In the genomic region with DNA sequence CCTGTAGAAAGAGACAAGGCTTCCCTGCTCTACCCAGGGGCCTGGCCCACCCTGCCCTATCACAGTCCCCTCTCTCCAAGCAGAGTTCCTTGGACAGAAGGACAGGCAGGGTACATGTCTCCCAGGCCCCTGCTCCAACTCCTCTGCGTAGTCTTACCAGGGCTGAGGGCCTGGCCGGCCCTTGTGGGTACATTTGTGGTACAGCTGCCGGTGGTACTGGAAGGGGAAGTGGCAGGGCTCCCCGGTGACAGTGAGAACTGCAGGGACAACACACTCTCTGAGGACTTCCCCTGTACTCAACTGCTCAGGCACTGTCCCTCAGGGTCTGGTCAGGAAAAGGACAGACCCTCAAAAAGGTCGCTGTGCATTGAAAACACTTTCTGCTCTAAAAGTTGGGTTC, we compare ENCODE assay signal across 20 cellular contexts. TPM values are rescaled to one million over a fixed set of nuclear protein-coding genes. Genes with fewer than 3 reads are reported as not detected.
DNase-seq lines count a peak whose midpoint lies in the region; ATAC-seq, FAIRE-seq and TF ChIP-seq lines count a peak whose summit lies in the region.
"Had no signal": no experiment of that assay in that cellular context is flagged by ENCODE, and none has a peak within 500 bp of the region (broad histone marks: within the 10 kb centered on the region; RNA-seq: fewer than 3 reads in every experiment).

No MANE protein-coding gene starts in this region.

- POLR2A ChIA-PET in K562 (lab: Yijun Ruan, JAX) (interaction anchor here (0.6 to 2.2 kb wide), 7 partner anchors 9 to 49 kb away, joined by 3 to 15 read pairs (median 5); no protein-coding TSS in a partner anchor), MCF 10A (lab: Yijun Ruan, JAX) (interaction anchor here (1.1 to 7.3 kb wide), 6 partner anchors 10 to 92 kb away, joined by 3 to 202 read pairs (median 64); a partner anchor contains a TSS)

- H3K9me3 Mint-ChIP-seq in MCF 10A (ENCODE audit: unreplicated experiment): no peaks in the 10 kb centered on the region
- H3K9me3 Mint-ChIP-seq: CD4-positive, alpha-beta memory T cell had no signal

- peaks cover 10 to 39% of the 10 kb centered on the region in 2 experiments for H3K4me1 ChIP-seq in K562 (replicated peaks in 1 of 2; ENCODE audit: control insufficient read depth in 2 of 2, insufficient read depth in 2 of 2, low read length in 2 of 2)
- H3K4me1 ChIP-seq in neuronal stem cell (ENCODE audit: control insufficient read depth in 2 of 2, insufficient read depth in 1 of 2, low read depth in 1 of 2, low read length in 2 of 2): peaks cover 16 to 21% of the 10 kb centered on the region in 2 donors
- H3K4me1 ChIP-seq in mesendoderm (ENCODE audit: control insufficient read depth, low read depth, low read length): no peaks in the 10 kb centered on the region

- H3K56ac ChIP-seq in mesendoderm (ENCODE audit: low read length): no peak overlapping the region

- peaks cover 25% of the 10 kb centered on the region for H3K4me1 Mint-ChIP-seq in MCF 10A (ENCODE audit: insufficient read depth, unreplicated experiment)

- TF ChIP-seq POLR2A in GM12891 (IDR thresholded peaks at IDR 0.05; ENCODE audit: low read depth, low read length) (no peak), NB4 (IDR thresholded peaks at IDR 0.05; ENCODE audit: extremely low read depth, insufficient read length) (no peak), K562 (conservative IDR thresholded peaks at IDR 0.05) (no peak)

- H3K4me3 ChIP-seq in NB4 (ENCODE audit: low read depth, low read length): no peak overlapping the region
- H3K4me3 ChIP-seq in K562: no peak overlapping the region
- H3K4me3 ChIP-seq in neuronal stem cell (ENCODE audit: low read length in 2 of 2): no peak overlapping the region
- no peak overlapping the region for H3K4me3 ChIP-seq in mesendoderm (ENCODE audit: low read length)
- H3K4me3 ChIP-seq: gastroesophageal sphincter, MG63, stomach had no signal

- H3K27me3 Mint-ChIP-seq in MCF 10A (ENCODE audit: insufficient read depth, unreplicated experiment): no peaks in the 10 kb centered on the region
- H3K27me3 Mint-ChIP-seq: CD4-positive, alpha-beta memory T cell had no signal

- H2AK5ac ChIP-seq in neuronal stem cell (ENCODE audit: low read depth, low read length) (peak overlapping the region; percentile 74), mesendoderm (ENCODE audit: low read length) (no peak overlapping the region)

- no peak overlapping the region for H4K91ac ChIP-seq in neuronal stem cell (ENCODE audit: low read depth, low read length, poor library complexity)

- no peak for TF ChIP-seq EP300 in K562 (IDR thresholded peaks at IDR 0.05; ENCODE audit: low read length)

- H4K20me1 ChIP-seq in K562 (replicated peaks; ENCODE audit: control insufficient read depth, insufficient read depth, low read length): no peaks in the 10 kb centered on the region

- no peak overlapping the region for H3K27ac Mint-ChIP-seq in MCF 10A (ENCODE audit: low read depth, unreplicated experiment)
- H3K27ac Mint-ChIP-seq: activated CD8-positive, alpha-beta memory T cell treated with anti-CD3 and anti-CD28 coated beads, Interleukin-2, amount 10 ng/mL, durations not matched to agents 7 days and 5 days had no signal

- no peaks in the 10 kb centered on the region for H3K27me3 ChIP-seq in K562 (ENCODE audit: control insufficient read depth in 2 of 2, insufficient read depth in 2 of 2, low read length in 2 of 2)
- H3K27me3 ChIP-seq in neuronal stem cell (ENCODE audit: control insufficient read depth in 3 of 3, insufficient read depth in 3 of 3, low read depth in 1 of 3, low read length in 3 of 3): peaks cover 16 to 63% (median 51%) of the 10 kb centered on the region in 3 experiments
- peaks cover 4% of the 10 kb centered on the region for H3K27me3 ChIP-seq in mesendoderm (ENCODE audit: insufficient read depth, low read length, poor library complexity)

- no peak overlapping the region for H4K8ac ChIP-seq in neuronal stem cell (ENCODE audit: low read depth, low read length)
- no peak overlapping the region for H4K8ac ChIP-seq in mesendoderm (ENCODE audit: low read depth, low read length)

- no peak overlapping the region for H3K4me2 ChIP-seq in K562 (ENCODE audit: insufficient read depth, low read length)
- H3K4me2 ChIP-seq in neuronal stem cell (ENCODE audit: insufficient read depth, low read length, poor library complexity, severe bottlenecking): no peak overlapping the region
- H3K4me2 ChIP-seq in mesendoderm (ENCODE audit: low read length): no peak overlapping the region

- ATAC-seq in K562 (no peak), HG02970 (IDR thresholded peaks at IDR 0.05; ENCODE audit: low FRiP score, unreplicated experiment) (no peak)
- ATAC-seq: activated CD8-positive, alpha-beta memory T cell treated with anti-CD3 and anti-CD28 coated beads, Interleukin-2, amount 10 ng/mL, durations not matched to agents 7 days and 5 days; gastroesophageal sphincter had no signal

- no peak overlapping the region for H3K14ac ChIP-seq in neuronal stem cell (ENCODE audit: low read length)

- FAIRE-seq in GM12891 (lab: Jason Lieb, UNC): peak; percentile 56
- no peak for FAIRE-seq in K562 (lab: Jason Lieb, UNC)

- H3K27ac ChIP-seq in K562 (ENCODE audit: extremely low read depth, low read depth, low read length) (no peak overlapping the region), neuronal stem cell (replicated peaks; ENCODE audit: low read length) (no peak overlapping the region), mesendoderm (ENCODE audit: low read depth, low read length) (no peak overlapping the region)
- H3K27ac ChIP-seq: gastroesophageal sphincter had no signal

- in situ Hi-C loops in K562 (cut with MboI): no loop called here

- 82% methylated on average over 5 of the region's 5 CpGs for WGBS in K562 (ENCODE audit: insufficient coverage, low coverage, missing lambda C conversion rate)
- WGBS in neuronal stem cell (ENCODE audit: extremely low coverage in 2 of 2, insufficient read length in 2 of 2, insufficient replicate concordance in 1 of 2), 2 donors: no CpG with 5 or more reads among the region's 5 CpGs
- WGBS in mesendoderm (ENCODE audit: extremely low coverage, insufficient coverage, low lambda C conversion rate): no CpG with 5 or more reads among the region's 5 CpGs

- H3K23ac ChIP-seq in neuronal stem cell (ENCODE audit: low read depth, low read length, poor library complexity) (no peak overlapping the region), mesendoderm (ENCODE audit: low read length) (no peak overlapping the region)

- H3K79me2 ChIP-seq in K562 (ENCODE audit: control insufficient read depth, insufficient read depth, low read length): peaks cover 4% of the 10 kb centered on the region; the same call in 1 of the 3 replicates
- H3K79me2 ChIP-seq in mesendoderm (ENCODE audit: control insufficient read depth, insufficient read depth, low read length): no peaks in the 10 kb centered on the region

- H3K36me3 ChIP-seq in K562 (ENCODE audit: control insufficient read depth, insufficient read depth, low read length) (no peaks in the 10 kb centered on the region), neuronal stem cell (replicated peaks in 1 of 2; ENCODE audit: control insufficient read depth in 2 of 2, insufficient read depth in 2 of 2, low read length in 2 of 2) (no peaks in the 10 kb centered on the region), mesendoderm (ENCODE audit: control insufficient read depth, insufficient read depth, low read length) (no peaks in the 10 kb centered on the region)
- H3K36me3 ChIP-seq: gastroesophageal sphincter, MG63, stomach had no signal

- no peak overlapping the region for H4K5ac ChIP-seq in mesendoderm (ENCODE audit: low read length)

- DNase-seq in GM12891 (ENCODE audit: insufficient read length, low spot score) (no peak), NB4 (ENCODE audit: low read depth) (peak; percentile 90), K562 (ENCODE audit: extremely low read depth in 1 of 4, low spot score in 3 of 4) (no peak), neuronal stem cell (ENCODE audit: low spot score) (no peak), MCF 10A (ENCODE audit: unreplicated experiment) (no peak), mesendoderm (no peak), dedifferentiated amniotic fluid mesenchymal stem cell (ENCODE audit: extremely low spot score) (no peak)
- DNase-seq: activated CD8-positive, alpha-beta memory T cell treated with anti-CD3 and anti-CD28 coated beads, Interleukin-2, amount 10 ng/mL, durations not matched to agents 7 days and 5 days; activated naive CD4-positive, alpha-beta T cell treated with anti-CD3 and anti-CD28 coated beads, Interleukin-2, amount 50 U/mL, for 16 hours; CD4-positive, alpha-beta memory T cell; H7; islet precursor cell; MG63; NCI-H226; retina; stomach had no signal

- H3K18ac ChIP-seq in neuronal stem cell (ENCODE audit: low read length) (no peak overlapping the region), mesendoderm (ENCODE audit: low read length) (no peak overlapping the region)

- H3K9me3 ChIP-seq in K562 (replicated peaks; ENCODE audit: control insufficient read depth, insufficient read depth, low read depth, low read length) (no peaks in the 10 kb centered on the region), neuronal stem cell (replicated peaks in 1 of 2; ENCODE audit: control insufficient read depth in 2 of 2, insufficient read depth in 1 of 2, low read depth in 1 of 2, low read length in 2 of 2) (no peaks in the 10 kb centered on the region)
- H3K9me3 ChIP-seq: gastroesophageal sphincter, MG63, stomach had no signal

- no peak overlapping the region for H2BK15ac ChIP-seq in neuronal stem cell (ENCODE audit: low read length)
- H2BK15ac ChIP-seq in mesendoderm (replicated peaks; ENCODE audit: low read depth): no peak overlapping the region

- no peak overlapping the region for H2BK12ac ChIP-seq in neuronal stem cell (ENCODE audit: low read length)

- no TSS peak for BruUV-seq in K562 (replicated peaks; lab: Mats Ljungman, UMichigan)
- no TSS peak for BruUV-seq in MCF 10A (replicated peaks; lab: Mats Ljungman, UMichigan)

- CTCF ChIA-PET in K562 (lab: Yijun Ruan, JAX; ENCODE audit: low intra/inter-chr PET ratio): interaction anchor here (4.0 kb wide), 1 partner anchor 49 kb away, joined by 107 read pairs; no protein-coding TSS in a partner anchor
- CTCF ChIA-PET in MCF 10A (lab: Yijun Ruan, JAX): interaction anchor here (5.5 to 8.5 kb wide), 5 partner anchors 14 to 96 kb away, joined by 55 to 277 read pairs (median 134); a partner anchor contains a TSS

- TF ChIP-seq RAD21 in K562 (CRISPR knock-in tag; conservative IDR thresholded peaks at IDR 0.05 in 1 of 2, IDR thresholded peaks at IDR 0.05 in 1 of 2): no peak

- H2AFZ ChIP-seq in K562 (ENCODE audit: low read depth, low read length) (no peak overlapping the region), neuronal stem cell (ENCODE audit: low read length) (no peak overlapping the region)

- no peak overlapping the region for H2BK5ac ChIP-seq in neuronal stem cell (ENCODE audit: low read length)
- no peak overlapping the region for H2BK5ac ChIP-seq in mesendoderm (ENCODE audit: low read length)

- H3K4ac ChIP-seq in neuronal stem cell (ENCODE audit: low read length) (no peak overlapping the region), mesendoderm (ENCODE audit: low read depth, low read length) (no peak overlapping the region)

- no peaks in the 10 kb centered on the region for H3K9me1 ChIP-seq in K562 (ENCODE audit: control insufficient read depth, insufficient read depth, low read length)

- H3K4me3 Mint-ChIP-seq in MCF 10A (ENCODE audit: unreplicated experiment): no peak overlapping the region

- H3K79me1 ChIP-seq in neuronal stem cell (ENCODE audit: low read depth, low read length) (no peaks in the 10 kb centered on the region), mesendoderm (ENCODE audit: low read length) (no peaks in the 10 kb centered on the region)

- peak overlapping the region in 1 of 2 experiments; percentile 92; a peak in 1 of 4 replicates for H3K9ac ChIP-seq in K562 (ENCODE audit: insufficient read depth in 1 of 2, low read depth in 2 of 2, low read length in 2 of 2)
- H3K9ac ChIP-seq in neuronal stem cell (ENCODE audit: low read depth, low read length, poor library complexity): peak overlapping the region; percentile 34
- no peak overlapping the region for H3K9ac ChIP-seq in mesendoderm (ENCODE audit: low read length)

- intact Hi-C loops in K562 (cut with micrococcal nuclease): loop anchor here (2.0 kb wide), 1 partner anchor 95 kb away; no protein-coding TSS in a partner anchor
- intact Hi-C loops in MCF 10A (cut with micrococcal nuclease): no loop called here

- peaks cover 21% of the 10 kb centered on the region for H3K36me3 Mint-ChIP-seq in MCF 10A (ENCODE audit: insufficient read depth, unreplicated experiment)
- H3K36me3 Mint-ChIP-seq: activated CD8-positive, alpha-beta memory T cell treated with anti-CD3 and anti-CD28 coated beads, Interleukin-2, amount 10 ng/mL, durations not matched to agents 7 days and 5 days; CD4-positive, alpha-beta memory T cell had no signal

- H2BK120ac ChIP-seq in neuronal stem cell (ENCODE audit: low read depth, low read length): no peak overlapping the region
- no peak overlapping the region for H2BK120ac ChIP-seq in mesendoderm (ENCODE audit: low read depth, low read length)

- no peak for TF ChIP-seq CTCF in NB4 (IDR thresholded peaks at IDR 0.05; ENCODE audit: low read depth, low read length)
- TF ChIP-seq CTCF in K562 (IDR thresholded peaks at IDR 0.05 in 2 of 3, conservative IDR thresholded peaks at IDR 0.05 in 1 of 3; ENCODE audit: insufficient read depth in 2 of 3, low read depth in 1 of 3, low read length in 3 of 3): no peak
- no peak for TF ChIP-seq CTCF in MCF 10A (IDR thresholded peaks at IDR 0.05; ENCODE audit: unreplicated experiment)

RNA-seq across cellular contexts. Expression of a gene that starts 3.6 kb away (rescaled TPM):
- polyA plus RNA-seq in GM12891 (2012; ENCODE audit: low read depth, missing spikeins): 4.7 TPM
- total RNA-seq in K562 (2011; cell fraction: chromatin; rRNA removed; ENCODE audit: low replicate concordance): 2.4 and 7.8 TPM in 2 replicates
- 12.2 and 13.2 TPM in 2 replicates for total RNA-seq in K562 (2011; cell fraction: nucleolus; rRNA removed)
- total RNA-seq in K562 (2011; cell fraction: nucleoplasm; rRNA removed): 5.8 and 6.0 TPM in 2 replicates
- total RNA-seq in K562 (2014; rRNA removed) (13.8 and 23.9 TPM in 2 replicates), K562 (2014; rRNA removed; fragmentation: Illumina TruSeq; extraction: Trizol) (0.80 and 1.1 TPM in 2 replicates), K562 (2015; rRNA removed; fragmentation: Illumina TruSeq; extraction: Trizol) (3.6 and 4.7 TPM in 2 replicates), K562 (2021) (18.3 and 22.6 TPM in 2 replicates), MCF 10A (2022) (13.6 and 16.5 TPM in 2 replicates)
- polyA plus RNA-seq in K562 (2011; rRNA removed) (6.1 and 9.7 TPM in 2 replicates), K562 (2014; fragmentation: Illumina TruSeq; extraction: Trizol) (0.59 and 2.7 TPM in 2 replicates), K562 (2014; fragmentation: Nextera tagmentation; extraction: Ambion mirVana) (1 to 10 TPM in 1 of 2 experiments, under 1 TPM in 1; 0.91 to 1.3 TPM), K562 (2014; rRNA removed) (14.3 and 14.9 TPM in 2 replicates)
- 11.4 and 33.1 TPM in 2 replicates for polyA plus RNA-seq in K562 (2011; cell fraction: cytosol; rRNA removed)
- 19.4 and 31.1 TPM in 2 replicates for polyA plus RNA-seq in K562 (2011; cell fraction: nucleus; rRNA removed)
- 15.5 and 16.0 TPM in 2 replicates for polyA plus RNA-seq in K562 (2012)
- 0.63 and 1.6 TPM in 2 replicates for polyA minus RNA-seq in K562 (2011; rRNA and poly(A)+ RNA removed)
- 8.3 and 17.7 TPM in 2 replicates for polyA minus RNA-seq in K562 (2011; cell fraction: cytosol; rRNA and poly(A)+ RNA removed)
- 3.9 and 6.0 TPM in 2 replicates for polyA minus RNA-seq in K562 (2011; cell fraction: nucleus; rRNA and poly(A)+ RNA removed)
- polyA plus RNA-seq in neuronal stem cell (2013, experiment 1 of 2): 2.1 TPM
- 2.5 TPM for polyA plus RNA-seq in neuronal stem cell (2013, experiment 2 of 2)
- 0.24 TPM for polyA plus RNA-seq in mesendoderm (2013, experiment 1 of 2)
- 0.25 TPM for polyA plus RNA-seq in mesendoderm (2013, experiment 2 of 2)
- total RNA-seq: CD4-positive, alpha-beta memory T cell had no signal

RNA-seq across cellular contexts. Expression of a gene that starts 5.3 kb away (rescaled TPM):
- polyA plus RNA-seq in GM12891 (2012; ENCODE audit: low read depth, missing spikeins): not detected
- total RNA-seq in K562 (2011; cell fraction: chromatin; rRNA removed; ENCODE audit: low replicate concordance): not detected in 2 replicates
- total RNA-seq in K562 (2011; cell fraction: nucleolus; rRNA removed): not detected in 2 replicates
- total RNA-seq in K562 (2011; cell fraction: nucleoplasm; rRNA removed): not detected in 2 replicates
- total RNA-seq in K562 (2014; rRNA removed) (not detected in 2 replicates), K562 (2014; rRNA removed; fragmentation: Illumina TruSeq; extraction: Trizol) (not detected in 2 replicates), K562 (2015; rRNA removed; fragmentation: Illumina TruSeq; extraction: Trizol) (not detected in 2 replicates), K562 (2021) (not detected in 2 replicates), MCF 10A (2022) (not detected in 2 replicates)
- polyA plus RNA-seq in K562 (2011; rRNA removed) (not detected in 2 replicates), K562 (2014; fragmentation: Illumina TruSeq; extraction: Trizol) (not detected in 2 replicates), K562 (2014; fragmentation: Nextera tagmentation; extraction: Ambion mirVana) (not detected), K562 (2014; rRNA removed) (not detected in 2 replicates)
- polyA plus RNA-seq in K562 (2011; cell fraction: cytosol; rRNA removed): not detected in 2 replicates
- polyA plus RNA-seq in K562 (2011; cell fraction: nucleus; rRNA removed): not detected in 2 replicates
- polyA plus RNA-seq in K562 (2012): not detected in 2 replicates
- not detected in 2 replicates for polyA minus RNA-seq in K562 (2011; rRNA and poly(A)+ RNA removed)
- not detected in 2 replicates for polyA minus RNA-seq in K562 (2011; cell fraction: cytosol; rRNA and poly(A)+ RNA removed)
- polyA minus RNA-seq in K562 (2011; cell fraction: nucleus; rRNA and poly(A)+ RNA removed): 0.67 TPM in 1 of 2 replicates, not detected in the other
- not detected for polyA plus RNA-seq in neuronal stem cell (2013, experiment 1 of 2)
- polyA plus RNA-seq in neuronal stem cell (2013, experiment 2 of 2): not detected
- not detected for polyA plus RNA-seq in mesendoderm (2013, experiment 1 of 2)
- not detected for polyA plus RNA-seq in mesendoderm (2013, experiment 2 of 2)
- total RNA-seq: activated CD8-positive, alpha-beta memory T cell treated with anti-CD3 and anti-CD28 coated beads, Interleukin-2, amount 10 ng/mL, durations not matched to agents 7 days and 5 days; CD4-positive, alpha-beta memory T cell; gastroesophageal sphincter; H7; RPMI7951; stomach; T-helper 2 cell treated with Interferon-gamma antibody and Interleukin-4, amounts not matched to agents 100 ng/mL and 5 ng/mL, for 36 hours had no signal
- polyA plus RNA-seq: CD4-positive, alpha-beta memory T cell; stomach had no signal

RNA-seq across cellular contexts. Expression of a gene that starts 20.7 kb away (rescaled TPM):
- polyA plus RNA-seq in GM12891 (2012; ENCODE audit: low read depth, missing spikeins): 42.8 TPM
- 102 and 350 TPM in 2 replicates for total RNA-seq in K562 (2011; cell fraction: chromatin; rRNA removed; ENCODE audit: low replicate concordance)
- 191 and 204 TPM in 2 replicates for total RNA-seq in K562 (2011; cell fraction: nucleolus; rRNA removed)
- 94.0 and 133 TPM in 2 replicates for total RNA-seq in K562 (2011; cell fraction: nucleoplasm; rRNA removed)
- total RNA-seq in K562 (2014; rRNA removed) (89.8 and 100 TPM in 2 replicates), K562 (2014; rRNA removed; fragmentation: Illumina TruSeq; extraction: Trizol) (31.2 and 35.7 TPM in 2 replicates), K562 (2015; rRNA removed; fragmentation: Illumina TruSeq; extraction: Trizol) (54.0 and 54.1 TPM in 2 replicates), K562 (2021) (114 and 122 TPM in 2 replicates), MCF 10A (2022) (45.2 and 52.0 TPM in 2 replicates)
- polyA plus RNA-seq in K562 (2011; rRNA removed) (44.1 and 44.5 TPM in 2 replicates), K562 (2014; fragmentation: Illumina TruSeq; extraction: Trizol) (39.2 and 69.3 TPM in 2 replicates), K562 (2014; fragmentation: Nextera tagmentation; extraction: Ambion mirVana) (1 to 10 TPM in 1 of 2 experiments, under 1 TPM in 1; 0.63 to 1.8 TPM), K562 (2014; rRNA removed) (69.0 and 80.4 TPM in 2 replicates)
- polyA plus RNA-seq in K562 (2011; cell fraction: cytosol; rRNA removed): 40.2 and 83.8 TPM in 2 replicates
- 80.9 and 141 TPM in 2 replicates for polyA plus RNA-seq in K562 (2011; cell fraction: nucleus; rRNA removed)
- 66.8 and 81.9 TPM in 2 replicates for polyA plus RNA-seq in K562 (2012)
- polyA minus RNA-seq in K562 (2011; rRNA and poly(A)+ RNA removed): 60.4 and 79.9 TPM in 2 replicates
- 53.3 and 59.0 TPM in 2 replicates for polyA minus RNA-seq in K562 (2011; cell fraction: cytosol; rRNA and poly(A)+ RNA removed)
- 78.6 and 92.6 TPM in 2 replicates for polyA minus RNA-seq in K562 (2011; cell fraction: nucleus; rRNA and poly(A)+ RNA removed)
- 27.8 TPM for polyA plus RNA-seq in neuronal stem cell (2013, experiment 1 of 2)
- polyA plus RNA-seq in neuronal stem cell (2013, experiment 2 of 2): 27.7 TPM
- polyA plus RNA-seq in mesendoderm (2013, experiment 1 of 2): 20.9 TPM
- 21.1 TPM for polyA plus RNA-seq in mesendoderm (2013, experiment 2 of 2)

RNA-seq across cellular contexts. Expression of a gene that starts 21.6 kb away (rescaled TPM):
- polyA plus RNA-seq in GM12891 (2012; ENCODE audit: low read depth, missing spikeins): 0.13 TPM
- 0.09 TPM in 1 of 2 replicates, not detected in the other for total RNA-seq in K562 (2011; cell fraction: chromatin; rRNA removed; ENCODE audit: low replicate concordance)
- not detected in 2 replicates for total RNA-seq in K562 (2011; cell fraction: nucleolus; rRNA removed)
- not detected in 2 replicates for total RNA-seq in K562 (2011; cell fraction: nucleoplasm; rRNA removed)
- total RNA-seq in K562 (2014; rRNA removed) (not detected in 2 replicates), K562 (2014; rRNA removed; fragmentation: Illumina TruSeq; extraction: Trizol) (not detected in 2 replicates), K562 (2015; rRNA removed; fragmentation: Illumina TruSeq; extraction: Trizol) (not detected in 2 replicates), K562 (2021) (not detected in 2 replicates), MCF 10A (2022) (not detected in 2 replicates)
- polyA plus RNA-seq in K562 (2011; rRNA removed) (not detected in 2 replicates), K562 (2014; fragmentation: Illumina TruSeq; extraction: Trizol) (not detected in 2 replicates), K562 (2014; fragmentation: Nextera tagmentation; extraction: Ambion mirVana) (not detected), K562 (2014; rRNA removed) (not detected in 2 replicates)
- polyA plus RNA-seq in K562 (2011; cell fraction: cytosol; rRNA removed): not detected in 2 replicates
- polyA plus RNA-seq in K562 (2011; cell fraction: nucleus; rRNA removed): not detected in 2 replicates
- not detected in 2 replicates for polyA plus RNA-seq in K562 (2012)
- polyA minus RNA-seq in K562 (2011; rRNA and poly(A)+ RNA removed): not detected in 2 replicates
- not detected in 2 replicates for polyA minus RNA-seq in K562 (2011; cell fraction: cytosol; rRNA and poly(A)+ RNA removed)
- not detected in 2 replicates for polyA minus RNA-seq in K562 (2011; cell fraction: nucleus; rRNA and poly(A)+ RNA removed)
- polyA plus RNA-seq in neuronal stem cell (2013, experiment 1 of 2): not detected
- polyA plus RNA-seq in neuronal stem cell (2013, experiment 2 of 2): not detected
- not detected for polyA plus RNA-seq in mesendoderm (2013, experiment 1 of 2)
- polyA plus RNA-seq in mesendoderm (2013, experiment 2 of 2): not detected
- total RNA-seq: H7, RPMI7951, stomach had no signal
- polyA plus RNA-seq: CD4-positive, alpha-beta memory T cell had no signal

RNA-seq across cellular contexts. Expression of a gene that starts 40.8 kb away (rescaled TPM):
- 8.4 TPM for polyA plus RNA-seq in GM12891 (2012; ENCODE audit: low read depth, missing spikeins)
- total RNA-seq in K562 (2011; cell fraction: chromatin; rRNA removed; ENCODE audit: low replicate concordance): 1.6 TPM in 1 of 2 replicates, not detected in the other
- 3.3 and 4.7 TPM in 2 replicates for total RNA-seq in K562 (2011; cell fraction: nucleolus; rRNA removed)
- total RNA-seq in K562 (2011; cell fraction: nucleoplasm; rRNA removed): 1.0 and 1.9 TPM in 2 replicates
- total RNA-seq in K562 (2014; rRNA removed) (11.3 and 14.9 TPM in 2 replicates), K562 (2014; rRNA removed; fragmentation: Illumina TruSeq; extraction: Trizol) (not detected in 2 replicates), K562 (2015; rRNA removed; fragmentation: Illumina TruSeq; extraction: Trizol) (0.80 and 1.2 TPM in 2 replicates), K562 (2021) (9.7 and 10.4 TPM in 2 replicates), MCF 10A (2022) (15.0 and 23.2 TPM in 2 replicates)
- polyA plus RNA-seq in K562 (2011; rRNA removed) (0.92 and 1.0 TPM in 2 replicates), K562 (2014; fragmentation: Illumina TruSeq; extraction: Trizol) (0.24 TPM in 1 of 2 replicates, not detected in the other), K562 (2014; fragmentation: Nextera tagmentation; extraction: Ambion mirVana) (not detected), K562 (2014; rRNA removed) (10.9 and 11.2 TPM in 2 replicates)
- 3.5 and 22.1 TPM in 2 replicates for polyA plus RNA-seq in K562 (2011; cell fraction: cytosol; rRNA removed)
- polyA plus RNA-seq in K562 (2011; cell fraction: nucleus; rRNA removed): 3.3 and 7.7 TPM in 2 replicates
- polyA plus RNA-seq in K562 (2012): 2.3 and 4.3 TPM in 2 replicates
- not detected in 2 replicates for polyA minus RNA-seq in K562 (2011; rRNA and poly(A)+ RNA removed)
- polyA minus RNA-seq in K562 (2011; cell fraction: cytosol; rRNA and poly(A)+ RNA removed): 3.3 and 6.1 TPM in 2 replicates
- 2.1 and 2.6 TPM in 2 replicates for polyA minus RNA-seq in K562 (2011; cell fraction: nucleus; rRNA and poly(A)+ RNA removed)
- 26.8 TPM for polyA plus RNA-seq in neuronal stem cell (2013, experiment 1 of 2)
- polyA plus RNA-seq in neuronal stem cell (2013, experiment 2 of 2): 26.8 TPM
- polyA plus RNA-seq in mesendoderm (2013, experiment 1 of 2): 2.6 TPM
- polyA plus RNA-seq in mesendoderm (2013, experiment 2 of 2): 2.9 TPM
